Comparison of ENCODE assay signal across 8 cellular contexts in the genomic region with DNA sequence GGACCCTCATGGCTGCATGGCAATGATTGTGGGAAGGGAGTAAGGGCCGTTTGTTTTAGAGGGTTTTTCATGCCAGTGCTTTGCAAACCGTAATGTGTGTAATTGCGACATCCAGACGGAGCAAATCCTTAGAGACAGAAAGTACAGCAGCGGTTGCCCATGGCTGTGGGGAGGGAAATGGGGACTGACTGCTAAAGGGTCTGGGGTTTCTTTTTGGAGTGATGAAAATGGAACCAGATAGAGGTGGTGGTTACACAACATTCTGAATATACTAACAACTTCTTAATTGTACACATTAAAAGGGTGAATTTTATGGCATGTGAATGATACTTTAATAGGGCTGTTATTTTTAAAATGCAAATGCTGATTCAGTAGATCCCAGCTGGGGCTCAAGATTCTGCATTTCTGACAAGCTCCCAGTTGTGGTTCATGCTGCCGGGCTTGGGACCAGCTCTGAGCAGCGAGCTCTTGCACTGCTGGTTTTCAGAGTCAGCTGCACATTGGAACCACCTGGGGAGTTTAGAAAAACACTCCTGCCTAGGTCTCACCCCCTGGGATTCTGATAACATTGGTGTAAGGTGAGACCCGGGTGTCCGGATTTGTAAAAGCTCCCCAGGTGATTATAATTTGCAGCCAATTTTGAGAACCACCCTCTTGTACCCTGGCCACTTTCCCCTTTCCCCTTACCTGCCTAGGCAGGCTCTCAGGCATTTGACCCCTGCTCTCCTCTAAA. TPM values are rescaled to one million over a fixed set of nuclear protein-coding genes. Genes with fewer than 3 reads are reported as not detected.
A peak's percentile ranks its signal among the peaks of the same experiment; 100 is the strongest.
DNase-seq lines count a peak whose midpoint lies in the region; ATAC-seq and TF ChIP-seq lines count a peak whose summit lies in the region.

No MANE protein-coding gene starts in this region.

- peak overlapping the region; percentile 89 for H3K27ac ChIP-seq in foreskin keratinocyte

- H3K9me3 Mint-ChIP-seq in activated CD8-positive, alpha-beta T cell treated with anti-CD3 and anti-CD28 coated beads, Interleukin-2, amount 10 ng/mL, durations not matched to agents 7 days and 5 days (ENCODE audit: insufficient read depth) = no peaks in the 10 kb centered on the region

- DNase-seq in AML-193 (lab: John Stamatoyannopoulos, UW) = peak; percentile 38 to 58
- DNase-seq in Kasumi-1 (lab: John Stamatoyannopoulos, UW) = peak; percentile 57 to 65
- DNase-seq in activated CD8-positive, alpha-beta T cell treated with anti-CD3 and anti-CD28 coated beads, Interleukin-2, amount 10 ng/mL, durations not matched to agents 7 days and 5 days = no peak
- DNase-seq in foreskin keratinocyte = no peak
- DNase-seq in skeletal muscle cell (ENCODE audit: low read depth) = no peak
- DNase-seq in NCI-H2029 (lab: John Stamatoyannopoulos, UW) = no peak
- DNase-seq in omental fat pad (ENCODE audit: low spot score) = no peak
- no peak for DNase-seq in HK-2 (ENCODE audit: unreplicated experiment)

- H3K27me3 ChIP-seq in foreskin keratinocyte = no peaks in the 10 kb centered on the region

- H3K4me1 Mint-ChIP-seq in activated CD8-positive, alpha-beta T cell treated with anti-CD3 and anti-CD28 coated beads, Interleukin-2, amount 10 ng/mL, durations not matched to agents 7 days and 5 days (ENCODE audit: low read depth) = peaks cover 66% of the 10 kb centered on the region

- CTCF ChIA-PET in activated CD8-positive, alpha-beta T cell treated with anti-CD3 and anti-CD28 coated beads, Interleukin-2, amount 10 ng/mL, durations not matched to agents 7 days and 5 days (lab: Charles Lee) = interaction anchor here (1.1 to 8.1 kb wide), 2 partner anchors 40 to 100 kb away, joined by 3 to 308 read pairs; a partner anchor contains a TSS

- H3K4me3 ChIP-seq in skeletal muscle cell (ENCODE audit: low read depth, low read length) = peak overlapping the region; percentile 60

- no peak for ATAC-seq in activated CD8-positive, alpha-beta T cell treated with anti-CD3 and anti-CD28 coated beads, Interleukin-2, amount 10 ng/mL, durations not matched to agents 7 days and 5 days
- ATAC-seq in foreskin keratinocyte (no peak), omental fat pad (ENCODE audit: low FRiP score) (no peak)

- H3K27me3 Mint-ChIP-seq in activated CD8-positive, alpha-beta T cell treated with anti-CD3 and anti-CD28 coated beads, Interleukin-2, amount 10 ng/mL, durations not matched to agents 7 days and 5 days (ENCODE audit: low read depth) = no peaks in the 10 kb centered on the region

- POLR2A ChIA-PET in activated CD8-positive, alpha-beta T cell treated with anti-CD3 and anti-CD28 coated beads, Interleukin-2, amount 10 ng/mL, durations not matched to agents 7 days and 5 days (lab: Charles Lee) = interaction anchor here (1.4 to 10.2 kb wide), 2 partner anchors 38 to 66 kb away, joined by 4 to 292 read pairs; no protein-coding TSS in a partner anchor

- peak overlapping the region; percentile 80 for H3K4me3 Mint-ChIP-seq in activated CD8-positive, alpha-beta T cell treated with anti-CD3 and anti-CD28 coated beads, Interleukin-2, amount 10 ng/mL, durations not matched to agents 7 days and 5 days

- H3K4me1 ChIP-seq in foreskin keratinocyte = peaks cover 24% of the 10 kb centered on the region

- H3K27ac Mint-ChIP-seq in activated CD8-positive, alpha-beta T cell treated with anti-CD3 and anti-CD28 coated beads, Interleukin-2, amount 10 ng/mL, durations not matched to agents 7 days and 5 days = peak overlapping the region; percentile 85

- no peaks in the 10 kb centered on the region for H3K36me3 Mint-ChIP-seq in activated CD8-positive, alpha-beta T cell treated with anti-CD3 and anti-CD28 coated beads, Interleukin-2, amount 10 ng/mL, durations not matched to agents 7 days and 5 days (ENCODE audit: low read depth)

- TF ChIP-seq CTCF in foreskin keratinocyte (conservative IDR thresholded peaks at IDR 0.05) (no peak), omental fat pad (IDR thresholded peaks at IDR 0.05) (no peak)

RNA-seq across cellular contexts. Expression of a gene that starts 47.7 kb away (rescaled TPM):
- 10 to 100 TPM; 69.8 to 71.3 TPM for total RNA-seq in activated CD8-positive, alpha-beta T cell treated with anti-CD3 and anti-CD28 coated beads, Interleukin-2, amount 10 ng/mL, durations not matched to agents 7 days and 5 days
- total RNA-seq in foreskin keratinocyte (33.6 and 41.7 TPM in 2 replicates), omental fat pad (10 to 100 TPM; 16.4 to 43.6 (median 24.8) TPM)
- 30.9 and 37.1 TPM in 2 replicates for polyA plus RNA-seq in foreskin keratinocyte

Comparison
In these comparisons a context has a peak if more than half of its experiments do, and no peak if none do; other contexts are left out.
1. DNase-seq: peak in AML-193 (2 of 2) and Kasumi-1 (2 of 2); none in activated CD8-positive, alpha-beta T cell treated with anti-CD3 and anti-CD28 coated beads, Interleukin-2, amount 10 ng/mL, durations not matched to agents 7 days and 5 days (single experiment), foreskin keratinocyte (0 of 2), skeletal muscle cell (single experiment), NCI-H2029 (single experiment), omental fat pad (single experiment) and HK-2 (single experiment).